In genomic region chr15:67945951-67946700, GRCh38 we compare ENCODE assay signal across 1 cellular context.
TF ChIP-seq lines count a peak whose summit lies in the region.

No MANE protein-coding gene starts in this region.

TF ChIP-seq in K562, 482 proteins besides CTCF, POLR2A, EP300 and RAD21 (continued from another document):
- TF ChIP-seq, protein P1, sequence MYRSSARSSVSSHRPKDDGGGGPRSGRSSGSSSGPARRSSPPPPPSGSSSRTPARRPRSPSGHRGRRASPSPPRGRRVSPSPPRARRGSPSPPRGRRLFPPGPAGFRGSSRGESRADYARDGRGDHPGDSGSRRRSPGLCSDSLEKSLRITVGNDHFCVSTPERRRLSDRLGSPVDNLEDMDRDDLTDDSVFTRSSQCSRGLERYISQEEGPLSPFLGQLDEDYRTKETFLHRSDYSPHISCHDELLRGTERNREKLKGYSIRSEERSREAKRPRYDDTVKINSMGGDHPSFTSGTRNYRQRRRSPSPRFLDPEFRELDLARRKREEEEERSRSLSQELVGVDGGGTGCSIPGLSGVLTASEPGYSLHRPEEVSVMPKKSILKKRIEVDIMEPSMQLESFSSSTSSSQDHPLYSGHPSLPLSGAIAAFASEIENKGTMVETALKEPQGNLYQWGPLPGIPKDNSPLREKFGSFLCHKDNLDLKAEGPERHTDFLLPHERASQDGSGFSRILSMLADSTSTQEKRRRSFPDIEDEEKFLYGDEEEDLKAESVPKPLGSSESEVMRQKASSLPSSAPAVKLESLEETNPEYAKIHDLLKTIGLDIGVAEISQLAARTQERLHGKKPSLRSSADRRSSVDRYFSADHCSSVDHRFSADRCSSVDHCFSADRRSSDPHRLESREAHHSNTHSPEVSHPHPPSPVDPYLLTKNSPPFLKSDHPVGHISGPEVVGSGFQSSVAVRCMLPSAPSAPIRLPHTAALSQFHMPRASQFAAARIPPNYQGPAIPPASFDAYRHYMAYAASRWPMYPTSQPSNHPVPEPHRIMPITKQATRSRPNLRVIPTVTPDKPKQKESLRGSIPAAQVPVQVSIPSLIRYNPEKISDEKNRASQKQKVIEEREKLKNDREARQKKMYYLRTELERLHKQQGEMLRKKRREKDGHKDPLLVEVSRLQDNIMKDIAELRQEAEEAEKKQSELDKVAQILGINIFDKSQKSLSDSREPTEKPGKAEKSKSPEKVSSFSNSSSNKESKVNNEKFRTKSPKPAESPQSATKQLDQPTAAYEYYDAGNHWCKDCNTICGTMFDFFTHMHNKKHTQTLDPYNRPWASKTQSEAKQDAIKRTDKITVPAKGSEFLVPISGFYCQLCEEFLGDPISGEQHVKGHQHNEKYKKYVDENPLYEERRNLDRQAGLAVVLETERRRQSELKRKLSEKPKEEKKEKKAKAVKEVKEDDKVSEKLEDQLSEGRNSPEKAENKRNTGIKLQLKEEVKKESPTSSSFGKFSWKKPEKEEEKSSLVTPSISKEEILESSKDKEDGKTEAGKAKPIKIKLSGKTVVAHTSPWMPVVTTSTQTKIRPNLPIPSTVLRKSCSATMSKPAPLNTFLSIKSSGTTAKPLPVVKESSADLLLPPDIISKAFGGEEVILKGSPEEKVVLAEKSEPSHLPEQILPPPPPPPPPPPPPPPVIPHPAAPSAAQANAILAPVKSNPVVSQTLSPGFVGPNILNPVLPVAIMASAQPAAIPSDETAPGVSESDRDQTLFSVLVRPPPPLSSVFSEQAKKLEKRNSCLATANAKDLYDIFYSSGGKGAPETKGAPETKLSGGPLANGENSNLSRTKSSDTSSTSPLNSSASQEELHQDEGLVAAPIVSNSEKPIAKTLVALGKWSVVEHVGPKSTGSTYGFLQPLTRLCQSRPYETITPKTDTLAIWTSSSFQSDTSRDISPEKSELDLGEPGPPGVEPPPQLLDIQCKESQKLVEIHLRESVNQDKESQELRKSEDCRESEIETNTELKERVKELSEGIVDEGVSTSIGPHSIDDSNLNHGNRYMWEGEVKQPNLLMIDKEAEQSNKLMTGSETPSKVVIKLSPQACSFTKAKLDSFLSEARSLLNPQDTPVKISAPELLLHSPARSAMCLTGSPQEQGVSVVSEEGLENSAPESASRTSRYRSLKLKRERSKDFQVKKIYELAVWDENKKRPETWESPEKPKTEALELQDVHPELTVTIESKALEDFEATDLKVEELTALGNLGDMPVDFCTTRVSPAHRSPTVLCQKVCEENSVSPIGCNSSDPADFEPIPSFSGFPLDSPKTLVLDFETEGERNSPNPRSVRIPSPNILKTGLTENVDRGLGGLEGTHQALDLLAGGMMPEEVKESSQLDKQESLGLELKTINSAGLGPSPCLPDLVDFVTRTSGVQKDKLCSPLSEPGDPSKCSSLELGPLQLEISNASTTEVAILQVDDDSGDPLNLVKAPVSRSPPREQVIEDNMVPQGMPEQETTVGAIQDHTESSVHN (IDR thresholded peaks at IDR 0.05; ENCODE audit: borderline replicate concordance in 1 of 2, low read depth in 1 of 2): no peak
- TF ChIP-seq, protein P2, sequence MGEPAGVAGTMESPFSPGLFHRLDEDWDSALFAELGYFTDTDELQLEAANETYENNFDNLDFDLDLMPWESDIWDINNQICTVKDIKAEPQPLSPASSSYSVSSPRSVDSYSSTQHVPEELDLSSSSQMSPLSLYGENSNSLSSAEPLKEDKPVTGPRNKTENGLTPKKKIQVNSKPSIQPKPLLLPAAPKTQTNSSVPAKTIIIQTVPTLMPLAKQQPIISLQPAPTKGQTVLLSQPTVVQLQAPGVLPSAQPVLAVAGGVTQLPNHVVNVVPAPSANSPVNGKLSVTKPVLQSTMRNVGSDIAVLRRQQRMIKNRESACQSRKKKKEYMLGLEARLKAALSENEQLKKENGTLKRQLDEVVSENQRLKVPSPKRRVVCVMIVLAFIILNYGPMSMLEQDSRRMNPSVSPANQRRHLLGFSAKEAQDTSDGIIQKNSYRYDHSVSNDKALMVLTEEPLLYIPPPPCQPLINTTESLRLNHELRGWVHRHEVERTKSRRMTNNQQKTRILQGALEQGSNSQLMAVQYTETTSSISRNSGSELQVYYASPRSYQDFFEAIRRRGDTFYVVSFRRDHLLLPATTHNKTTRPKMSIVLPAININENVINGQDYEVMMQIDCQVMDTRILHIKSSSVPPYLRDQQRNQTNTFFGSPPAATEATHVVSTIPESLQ (CRISPR knock-in tag; IDR thresholded peaks at IDR 0.05): no peak
- no peak for TF ChIP-seq CBX1 (IDR thresholded peaks at IDR 0.05; ENCODE audit: low read depth)
- TF ChIP-seq ATF1 (CRISPR knock-in tag; IDR thresholded peaks at IDR 0.05): no peak
- 0 out of 2 replicates have a peak, but pooled peaks have one; percentile 17 for TF ChIP-seq ATF1 (tag; IDR thresholded peaks at IDR 0.05)
- TF ChIP-seq COPS2 (conservative IDR thresholded peaks at IDR 0.05): no peak
- TF ChIP-seq, protein P3, sequence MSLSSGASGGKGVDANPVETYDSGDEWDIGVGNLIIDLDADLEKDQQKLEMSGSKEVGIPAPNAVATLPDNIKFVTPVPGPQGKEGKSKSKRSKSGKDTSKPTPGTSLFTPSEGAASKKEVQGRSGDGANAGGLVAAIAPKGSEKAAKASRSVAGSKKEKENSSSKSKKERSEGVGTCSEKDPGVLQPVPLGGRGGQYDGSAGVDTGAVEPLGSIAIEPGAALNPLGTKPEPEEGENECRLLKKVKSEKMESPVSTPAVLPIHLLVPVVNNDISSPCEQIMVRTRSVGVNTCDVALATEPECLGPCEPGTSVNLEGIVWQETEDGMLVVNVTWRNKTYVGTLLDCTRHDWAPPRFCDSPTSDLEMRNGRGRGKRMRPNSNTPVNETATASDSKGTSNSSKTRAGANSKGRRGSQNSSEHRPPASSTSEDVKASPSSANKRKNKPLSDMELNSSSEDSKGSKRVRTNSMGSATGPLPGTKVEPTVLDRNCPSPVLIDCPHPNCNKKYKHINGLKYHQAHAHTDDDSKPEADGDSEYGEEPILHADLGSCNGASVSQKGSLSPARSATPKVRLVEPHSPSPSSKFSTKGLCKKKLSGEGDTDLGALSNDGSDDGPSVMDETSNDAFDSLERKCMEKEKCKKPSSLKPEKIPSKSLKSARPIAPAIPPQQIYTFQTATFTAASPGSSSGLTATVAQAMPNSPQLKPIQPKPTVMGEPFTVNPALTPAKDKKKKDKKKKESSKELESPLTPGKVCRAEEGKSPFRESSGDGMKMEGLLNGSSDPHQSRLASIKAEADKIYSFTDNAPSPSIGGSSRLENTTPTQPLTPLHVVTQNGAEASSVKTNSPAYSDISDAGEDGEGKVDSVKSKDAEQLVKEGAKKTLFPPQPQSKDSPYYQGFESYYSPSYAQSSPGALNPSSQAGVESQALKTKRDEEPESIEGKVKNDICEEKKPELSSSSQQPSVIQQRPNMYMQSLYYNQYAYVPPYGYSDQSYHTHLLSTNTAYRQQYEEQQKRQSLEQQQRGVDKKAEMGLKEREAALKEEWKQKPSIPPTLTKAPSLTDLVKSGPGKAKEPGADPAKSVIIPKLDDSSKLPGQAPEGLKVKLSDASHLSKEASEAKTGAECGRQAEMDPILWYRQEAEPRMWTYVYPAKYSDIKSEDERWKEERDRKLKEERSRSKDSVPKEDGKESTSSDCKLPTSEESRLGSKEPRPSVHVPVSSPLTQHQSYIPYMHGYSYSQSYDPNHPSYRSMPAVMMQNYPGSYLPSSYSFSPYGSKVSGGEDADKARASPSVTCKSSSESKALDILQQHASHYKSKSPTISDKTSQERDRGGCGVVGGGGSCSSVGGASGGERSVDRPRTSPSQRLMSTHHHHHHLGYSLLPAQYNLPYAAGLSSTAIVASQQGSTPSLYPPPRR (CRISPR knock-in tag; IDR thresholded peaks at IDR 0.05; ENCODE audit: borderline replicate concordance): no peak
- no peak for TF ChIP-seq FOXM1 (IDR thresholded peaks at IDR 0.05; ENCODE audit: low read depth)
- TF ChIP-seq FOXM1 (CRISPR knock-in tag; IDR thresholded peaks at IDR 0.05; ENCODE audit: low read depth): no peak
- TF ChIP-seq MTA2 (IDR thresholded peaks at IDR 0.05; ENCODE audit: low read depth): no peak
- no peak for TF ChIP-seq IFI16 (CRISPR knock-in tag; IDR thresholded peaks at IDR 0.05)
- no peak for TF ChIP-seq KLF13 (tag; IDR thresholded peaks at IDR 0.05; ENCODE audit: borderline replicate concordance, low read depth)
- TF ChIP-seq THRAP3 (IDR thresholded peaks at IDR 0.05; ENCODE audit: borderline replicate concordance): no peak
